ENCODE assay signal across 8 cellular contexts in genomic region chr19:40690699-40691420, GRCh38. TPM values are rescaled to one million over a fixed set of nuclear protein-coding genes. Genes with fewer than 3 reads are reported as not detected.
A peak's percentile ranks its signal among the peaks of the same experiment; 100 is the strongest.
DNase-seq lines count a peak whose midpoint lies in the region; ATAC-seq, FAIRE-seq and TF ChIP-seq lines count a peak whose summit lies in the region.

No MANE protein-coding gene starts in this region.

- TF ChIP-seq CTCF in liver (IDR thresholded peaks at IDR 0.05; ENCODE audit: low read depth, low read length, missing input control) (no peak), HepG2 (CRISPR knock-in tag; IDR thresholded peaks at IDR 0.05) (no peak)

- peak overlapping the region; percentile 91 for H3K4me3 Mint-ChIP-seq in activated CD4-positive, alpha-beta T cell treated with anti-CD3 and anti-CD28 coated beads, Interleukin-2, amount 10 ng/mL, durations not matched to agents 24 days and 14 days

- ATAC-seq in HepG2 (no peak), HG03432 (IDR thresholded peaks at IDR 0.05; ENCODE audit: unreplicated experiment) (peak; percentile 64), left colon (peak; percentile 94)

- POLR2A ChIA-PET in HepG2 (lab: Yijun Ruan, JAX): no interaction called here

- no peak overlapping the region for H3K4me2 ChIP-seq in HepG2 (ENCODE audit: low read depth, low read length)

- H3K27ac Mint-ChIP-seq in activated CD4-positive, alpha-beta T cell treated with anti-CD3 and anti-CD28 coated beads, Interleukin-2, amount 10 ng/mL, durations not matched to agents 24 days and 14 days: peak overlapping the region; percentile 94

- H3K36me3 Mint-ChIP-seq in activated CD4-positive, alpha-beta T cell treated with anti-CD3 and anti-CD28 coated beads, Interleukin-2, amount 10 ng/mL, durations not matched to agents 24 days and 14 days (ENCODE audit: low read depth): peaks cover 11% of the 10 kb centered on the region

- peak overlapping the region in 1 of 2 donors; percentile 67 for H3K27ac ChIP-seq in liver (ENCODE audit: low read depth in 1 of 2, low read length in 2 of 2)
- H3K27ac ChIP-seq in HepG2 (ENCODE audit: extremely low read length, insufficient read depth, low read length): no peak overlapping the region
- H3K27ac ChIP-seq in cingulate gyrus (ENCODE audit: low read depth, low read length): peak overlapping the region; percentile 91

- H3K9me3 ChIP-seq in liver (ENCODE audit: control insufficient read depth in 4 of 4, low read length in 3 of 4) (no peaks in the 10 kb centered on the region), HepG2 (ENCODE audit: low read length) (no peaks in the 10 kb centered on the region)

- H3K27me3 Mint-ChIP-seq in activated CD4-positive, alpha-beta T cell treated with anti-CD3 and anti-CD28 coated beads, Interleukin-2, amount 10 ng/mL, durations not matched to agents 24 days and 14 days: no peaks in the 10 kb centered on the region

- peaks cover 0 to 11% (median 5%) of the 10 kb centered on the region in 4 donors for H3K4me1 ChIP-seq in liver (ENCODE audit: control insufficient read depth in 4 of 4, insufficient read depth in 4 of 4, low read length in 3 of 4)
- no peaks in the 10 kb centered on the region for H3K4me1 ChIP-seq in HepG2 (ENCODE audit: insufficient read depth, low read length)

- no peak overlapping the region for H3K9ac ChIP-seq in liver (ENCODE audit: low read depth in 1 of 2, low read length in 2 of 2)
- no peak overlapping the region for H3K9ac ChIP-seq in HepG2 (ENCODE audit: insufficient read depth, low read depth, low read length)

- no TSS peak for BruUV-seq in HepG2 (replicated peaks; lab: Mats Ljungman, UMichigan)

- DNase-seq in HepG2 (ENCODE audit: low spot score) (no peak), NCI-H524 treated with DMSO at 0.1 percent for 48 hours (lab: John Stamatoyannopoulos, UW) (peak; percentile 71), left colon (peak; percentile 93 to 98)
- peak; percentile 95 for DNase-seq in activated CD4-positive, alpha-beta T cell treated with anti-CD3 and anti-CD28 coated beads, Interleukin-2, amount 10 ng/mL, durations not matched to agents 24 days and 14 days
- peak; percentile 82 to 91 for DNase-seq in stimulated activated CD4-positive, alpha-beta T cell treated with anti-CD3 and anti-CD28 coated beads, Interleukin-1b, Interleukin-23, amount 100 ng/mL, for 4 hours (ENCODE audit: low read depth in 2 of 2)

- no peak for TF ChIP-seq POLR2A in HepG2 (IDR thresholded peaks at IDR 0.05; ENCODE audit: insufficient read depth in 1 of 2, low read depth in 2 of 2, low read length in 2 of 2)

- in situ Hi-C loops in HepG2 (cut with HindIII; ENCODE audit: extremely low pct_ligation_motif_present, low pct_unique_long_range_greater_than_20kb): no loop called here

- TF ChIP-seq EP300 in HepG2 (IDR thresholded peaks at IDR 0.05; ENCODE audit: low read depth in 2 of 2, low read length in 2 of 2): no peak
- no peak for TF ChIP-seq EP300 in HepG2 (CRISPR knock-in tag; IDR thresholded peaks at IDR 0.05; ENCODE audit: borderline replicate concordance)

- no peaks in the 10 kb centered on the region for H3K79me2 ChIP-seq in HepG2 (ENCODE audit: insufficient read depth, low read length)

- CTCF ChIA-PET in HepG2 (lab: Yijun Ruan, JAX; ENCODE audit: low intra/inter-chr PET ratio, low total read pairs): no interaction called here

- peaks cover 4% of the 10 kb centered on the region for H3K4me1 Mint-ChIP-seq in activated CD4-positive, alpha-beta T cell treated with anti-CD3 and anti-CD28 coated beads, Interleukin-2, amount 10 ng/mL, durations not matched to agents 24 days and 14 days

- no peaks in the 10 kb centered on the region for H3K27me3 ChIP-seq in liver (ENCODE audit: control insufficient read depth in 4 of 4, insufficient read depth in 4 of 4, low read length in 3 of 4)
- H3K27me3 ChIP-seq in HepG2 (ENCODE audit: control insufficient read depth in 1 of 2, insufficient read depth in 2 of 2, low read length in 2 of 2): no peaks in the 10 kb centered on the region; a peak in 1 of 5 replicates

- peak overlapping the region; percentile 43 to 63 (median 50) for H3K4me3 ChIP-seq in liver (ENCODE audit: low read depth in 1 of 3, low read length in 3 of 3)
- no peak overlapping the region for H3K4me3 ChIP-seq in HepG2 (replicated peaks in 1 of 3; ENCODE audit: insufficient read depth in 1 of 3, low read depth in 2 of 3, low read length in 3 of 3)

- FAIRE-seq in HepG2 (lab: Jason Lieb, UNC): no peak

- TF ChIP-seq RAD21 in liver (IDR thresholded peaks at IDR 0.05) (no peak), HepG2 (CRISPR knock-in tag; IDR thresholded peaks at IDR 0.05) (no peak)

- no peak overlapping the region for H2AFZ ChIP-seq in HepG2 (ENCODE audit: low read length)

- 15% methylated on average over 54 of the region's 54 CpGs for WGBS in liver
- WGBS in HepG2 (ENCODE audit: low lambda C conversion rate): 95% methylated on average over 54 of the region's 54 CpGs

- no peaks in the 10 kb centered on the region for H3K9me3 Mint-ChIP-seq in activated CD4-positive, alpha-beta T cell treated with anti-CD3 and anti-CD28 coated beads, Interleukin-2, amount 10 ng/mL, durations not matched to agents 24 days and 14 days

- H4K20me1 ChIP-seq in HepG2 (ENCODE audit: insufficient read depth, low read length): no peaks in the 10 kb centered on the region

- intact Hi-C loops in HepG2 (cut with micrococcal nuclease; ENCODE audit: unreplicated experiment): no loop called here
- intact Hi-C loops in activated CD4-positive, alpha-beta T cell treated with anti-CD3 and anti-CD28 coated beads, Interleukin-2, amount 10 ng/mL, durations not matched to agents 24 days and 14 days (cut with micrococcal nuclease): loop anchor here (1.0 kb wide), 3 partner anchors 24 to 60 kb away; partner anchors contain the start of gene SNRPA
- intact Hi-C loops in left colon (cut with DNase I, micrococcal nuclease): no loop called here

- H3K36me3 ChIP-seq in liver (ENCODE audit: control insufficient read depth in 4 of 4, insufficient read depth in 3 of 4, low read depth in 1 of 4, low read length in 3 of 4) (peaks cover 2 to 19% (median 4%) of the 10 kb centered on the region in 4 donors), HepG2 (replicated peaks in 1 of 2; ENCODE audit: control insufficient read depth in 1 of 2, insufficient read depth in 2 of 2, low read length in 2 of 2) (peaks cover 3 to 5% of the 10 kb centered on the region in 2 experiments; a peak in 3 of 5 replicates)

RNA-seq across cellular contexts. Expression of gene NUMBL, which starts 0.4 kb away (rescaled TPM):
- total RNA-seq in liver: 1 to 10 TPM; 1.4 to 3.9 TPM
- polyA plus RNA-seq in liver: 1 to 10 TPM; 1.1 to 4.6 TPM
- 0.20 and 0.49 TPM in 2 replicates for total RNA-seq in HepG2 (2016; rRNA removed; fragmentation: Illumina TruSeq; extraction: Trizol)
- 0.09 and 0.10 TPM in 2 replicates for total RNA-seq in HepG2 (2016; cell fraction: cytosol; rRNA removed; fragmentation: Illumina TruSeq; extraction: Trizol; ENCODE audit: low read depth)
- total RNA-seq in HepG2 (2016; cell fraction: insoluble cytoplasmic fraction; rRNA removed; fragmentation: Illumina TruSeq; extraction: Trizol): 0.04 and 0.58 TPM in 2 replicates
- total RNA-seq in HepG2 (2016; cell fraction: membrane; rRNA removed; fragmentation: Illumina TruSeq; extraction: Trizol): 0.25 and 0.52 TPM in 2 replicates
- total RNA-seq in HepG2 (2016; cell fraction: nucleus; rRNA removed; fragmentation: Illumina TruSeq; extraction: Trizol): 0.69 and 2.1 TPM in 2 replicates
- 2.2 and 2.3 TPM in 2 replicates for polyA plus RNA-seq in HepG2 (2011; rRNA removed)
- polyA plus RNA-seq in HepG2 (2011; cell fraction: cytosol; rRNA removed): 0.67 and 0.90 TPM in 2 replicates
- polyA plus RNA-seq in HepG2 (2011; cell fraction: nucleus; rRNA removed): 21.6 and 25.2 TPM in 2 replicates
- 0.78 and 2.1 TPM in 2 replicates for polyA plus RNA-seq in HepG2 (2012)
- 0.10 and 0.11 TPM in 2 replicates for polyA plus RNA-seq in HepG2 (2016; cell fraction: cytosol; fragmentation: Illumina TruSeq; extraction: Trizol; ENCODE audit: low read depth)
- polyA plus RNA-seq in HepG2 (2016; cell fraction: insoluble cytoplasmic fraction; fragmentation: Illumina TruSeq; extraction: Trizol; ENCODE audit: low read depth): 0.27 and 0.56 TPM in 2 replicates
- 0.07 and 0.19 TPM in 2 replicates for polyA plus RNA-seq in HepG2 (2016; cell fraction: membrane; fragmentation: Illumina TruSeq; extraction: Trizol; ENCODE audit: low read depth)
- 4.8 and 6.7 TPM in 2 replicates for polyA plus RNA-seq in HepG2 (2016; cell fraction: nucleus; fragmentation: Illumina TruSeq; extraction: Trizol; ENCODE audit: insufficient read depth, low read depth)
- 1.2 and 14.1 TPM in 2 replicates for polyA minus RNA-seq in HepG2 (2011; rRNA and poly(A)+ RNA removed; ENCODE audit: low replicate concordance)
- polyA minus RNA-seq in HepG2 (2011; cell fraction: cytosol; rRNA and poly(A)+ RNA removed): 0.35 and 0.99 TPM in 2 replicates
- 2.8 and 2.9 TPM in 2 replicates for polyA minus RNA-seq in HepG2 (2011; cell fraction: nucleus; rRNA and poly(A)+ RNA removed)
- 18.9 and 24.2 TPM in 2 replicates for total RNA-seq in activated CD4-positive, alpha-beta T cell treated with anti-CD3 and anti-CD28 coated beads, Interleukin-2, amount 10 ng/mL, durations not matched to agents 24 days and 14 days
- 10 to 100 TPM in 1 of 2 donors, 1 to 10 TPM in 1; 9.6 to 14.5 TPM for total RNA-seq in left colon

RNA-seq across cellular contexts. Expression of gene COQ8B, which starts 25.8 kb away (rescaled TPM):
- total RNA-seq in liver (10 to 100 TPM; 15.2 to 24.7 TPM), HepG2 (2016; rRNA removed; fragmentation: Illumina TruSeq; extraction: Trizol) (10.3 and 17.2 TPM in 2 replicates), left colon (10 to 100 TPM; 28.5 to 41.5 TPM)
- polyA plus RNA-seq in liver (10 to 100 TPM in 1 of 2 donors, 1 to 10 TPM in 1; 6.4 to 30.6 TPM), HepG2 (2011; rRNA removed) (12.3 and 14.7 TPM in 2 replicates)
- 11.6 and 12.3 TPM in 2 replicates for total RNA-seq in HepG2 (2016; cell fraction: cytosol; rRNA removed; fragmentation: Illumina TruSeq; extraction: Trizol; ENCODE audit: low read depth)
- 8.6 and 17.5 TPM in 2 replicates for total RNA-seq in HepG2 (2016; cell fraction: insoluble cytoplasmic fraction; rRNA removed; fragmentation: Illumina TruSeq; extraction: Trizol)
- 16.6 and 19.5 TPM in 2 replicates for total RNA-seq in HepG2 (2016; cell fraction: membrane; rRNA removed; fragmentation: Illumina TruSeq; extraction: Trizol)
- 13.3 and 18.3 TPM in 2 replicates for total RNA-seq in HepG2 (2016; cell fraction: nucleus; rRNA removed; fragmentation: Illumina TruSeq; extraction: Trizol)
- polyA plus RNA-seq in HepG2 (2011; cell fraction: cytosol; rRNA removed): 9.9 and 15.6 TPM in 2 replicates
- 54.2 and 65.2 TPM in 2 replicates for polyA plus RNA-seq in HepG2 (2011; cell fraction: nucleus; rRNA removed)
- polyA plus RNA-seq in HepG2 (2012): 8.7 and 13.0 TPM in 2 replicates
- polyA plus RNA-seq in HepG2 (2016; cell fraction: cytosol; fragmentation: Illumina TruSeq; extraction: Trizol; ENCODE audit: low read depth): 5.6 and 6.3 TPM in 2 replicates
- polyA plus RNA-seq in HepG2 (2016; cell fraction: insoluble cytoplasmic fraction; fragmentation: Illumina TruSeq; extraction: Trizol; ENCODE audit: low read depth): 7.8 and 9.6 TPM in 2 replicates
- polyA plus RNA-seq in HepG2 (2016; cell fraction: membrane; fragmentation: Illumina TruSeq; extraction: Trizol; ENCODE audit: low read depth): 8.1 and 8.4 TPM in 2 replicates
- polyA plus RNA-seq in HepG2 (2016; cell fraction: nucleus; fragmentation: Illumina TruSeq; extraction: Trizol; ENCODE audit: insufficient read depth, low read depth): 21.5 and 25.0 TPM in 2 replicates
- 22.0 and 30.0 TPM in 2 replicates for polyA minus RNA-seq in HepG2 (2011; rRNA and poly(A)+ RNA removed; ENCODE audit: low replicate concordance)
- polyA minus RNA-seq in HepG2 (2011; cell fraction: cytosol; rRNA and poly(A)+ RNA removed): 7.7 and 9.0 TPM in 2 replicates
- 19.1 and 21.8 TPM in 2 replicates for polyA minus RNA-seq in HepG2 (2011; cell fraction: nucleus; rRNA and poly(A)+ RNA removed)
- total RNA-seq in activated CD4-positive, alpha-beta T cell treated with anti-CD3 and anti-CD28 coated beads, Interleukin-2, amount 10 ng/mL, durations not matched to agents 24 days and 14 days: 32.5 and 33.4 TPM in 2 replicates

RNA-seq across cellular contexts. Expression of gene ITPKC, which starts 26.1 kb away (rescaled TPM):
- 10 to 100 TPM in 1 of 2 donors, 1 to 10 TPM in 1; 5.1 to 12.5 TPM for total RNA-seq in liver
- polyA plus RNA-seq in liver: 10 to 100 TPM in 1 of 2 donors, 1 to 10 TPM in 1; 4.2 to 10.2 TPM
- 11.2 and 11.3 TPM in 2 replicates for total RNA-seq in HepG2 (2016; rRNA removed; fragmentation: Illumina TruSeq; extraction: Trizol)
- total RNA-seq in HepG2 (2016; cell fraction: cytosol; rRNA removed; fragmentation: Illumina TruSeq; extraction: Trizol; ENCODE audit: low read depth): 2.2 and 2.9 TPM in 2 replicates
- 11.1 and 11.2 TPM in 2 replicates for total RNA-seq in HepG2 (2016; cell fraction: insoluble cytoplasmic fraction; rRNA removed; fragmentation: Illumina TruSeq; extraction: Trizol)
- 6.2 and 7.0 TPM in 2 replicates for total RNA-seq in HepG2 (2016; cell fraction: membrane; rRNA removed; fragmentation: Illumina TruSeq; extraction: Trizol)
- 9.4 and 10.1 TPM in 2 replicates for total RNA-seq in HepG2 (2016; cell fraction: nucleus; rRNA removed; fragmentation: Illumina TruSeq; extraction: Trizol)
- 6.9 and 12.4 TPM in 2 replicates for polyA plus RNA-seq in HepG2 (2011; rRNA removed)
- polyA plus RNA-seq in HepG2 (2011; cell fraction: cytosol; rRNA removed): 7.5 and 8.3 TPM in 2 replicates
- polyA plus RNA-seq in HepG2 (2011; cell fraction: nucleus; rRNA removed): 10.9 and 11.5 TPM in 2 replicates
- polyA plus RNA-seq in HepG2 (2012): 5.5 and 8.9 TPM in 2 replicates
- polyA plus RNA-seq in HepG2 (2016; cell fraction: cytosol; fragmentation: Illumina TruSeq; extraction: Trizol; ENCODE audit: low read depth): 1.6 and 1.9 TPM in 2 replicates
- 9.6 and 11.1 TPM in 2 replicates for polyA plus RNA-seq in HepG2 (2016; cell fraction: insoluble cytoplasmic fraction; fragmentation: Illumina TruSeq; extraction: Trizol; ENCODE audit: low read depth)
- 4.0 and 4.4 TPM in 2 replicates for polyA plus RNA-seq in HepG2 (2016; cell fraction: membrane; fragmentation: Illumina TruSeq; extraction: Trizol; ENCODE audit: low read depth)
- 16.8 and 17.2 TPM in 2 replicates for polyA plus RNA-seq in HepG2 (2016; cell fraction: nucleus; fragmentation: Illumina TruSeq; extraction: Trizol; ENCODE audit: insufficient read depth, low read depth)
- polyA minus RNA-seq in HepG2 (2011; rRNA and poly(A)+ RNA removed; ENCODE audit: low replicate concordance): 7.6 and 22.0 TPM in 2 replicates
- 4.2 and 6.6 TPM in 2 replicates for polyA minus RNA-seq in HepG2 (2011; cell fraction: cytosol; rRNA and poly(A)+ RNA removed)
- 5.5 and 7.5 TPM in 2 replicates for polyA minus RNA-seq in HepG2 (2011; cell fraction: nucleus; rRNA and poly(A)+ RNA removed)
- 7.7 and 8.6 TPM in 2 replicates for total RNA-seq in activated CD4-positive, alpha-beta T cell treated with anti-CD3 and anti-CD28 coated beads, Interleukin-2, amount 10 ng/mL, durations not matched to agents 24 days and 14 days
- total RNA-seq in left colon: 10 to 100 TPM; 24.3 to 24.5 TPM

RNA-seq across cellular contexts. Expression of gene ACTMAP, which starts 59.4 kb away (rescaled TPM):
- total RNA-seq in liver (1 to 10 TPM in 1 of 2 donors, under 1 TPM in 1; 0.93 to 1.8 TPM), HepG2 (2016; rRNA removed; fragmentation: Illumina TruSeq; extraction: Trizol) (2.2 and 3.9 TPM in 2 replicates), left colon (10 to 100 TPM; 12.1 to 12.4 TPM)
- polyA plus RNA-seq in liver (1 to 10 TPM; 4.2 to 7.7 TPM), HepG2 (2011; rRNA removed) (7.9 and 11.3 TPM in 2 replicates)
- 2.1 and 5.1 TPM in 2 replicates for total RNA-seq in HepG2 (2016; cell fraction: cytosol; rRNA removed; fragmentation: Illumina TruSeq; extraction: Trizol; ENCODE audit: low read depth)
- 2.2 and 3.3 TPM in 2 replicates for total RNA-seq in HepG2 (2016; cell fraction: insoluble cytoplasmic fraction; rRNA removed; fragmentation: Illumina TruSeq; extraction: Trizol)
- 4.4 and 4.8 TPM in 2 replicates for total RNA-seq in HepG2 (2016; cell fraction: membrane; rRNA removed; fragmentation: Illumina TruSeq; extraction: Trizol)
- total RNA-seq in HepG2 (2016; cell fraction: nucleus; rRNA removed; fragmentation: Illumina TruSeq; extraction: Trizol): 3.9 and 4.4 TPM in 2 replicates
- polyA plus RNA-seq in HepG2 (2011; cell fraction: cytosol; rRNA removed): 4.7 and 5.7 TPM in 2 replicates
- polyA plus RNA-seq in HepG2 (2011; cell fraction: nucleus; rRNA removed): 30.8 and 31.7 TPM in 2 replicates
- polyA plus RNA-seq in HepG2 (2012): 13.1 and 16.5 TPM in 2 replicates
- 4.5 and 4.7 TPM in 2 replicates for polyA plus RNA-seq in HepG2 (2016; cell fraction: cytosol; fragmentation: Illumina TruSeq; extraction: Trizol; ENCODE audit: low read depth)
- polyA plus RNA-seq in HepG2 (2016; cell fraction: insoluble cytoplasmic fraction; fragmentation: Illumina TruSeq; extraction: Trizol; ENCODE audit: low read depth): 10.5 and 13.7 TPM in 2 replicates
- 12.4 and 14.6 TPM in 2 replicates for polyA plus RNA-seq in HepG2 (2016; cell fraction: membrane; fragmentation: Illumina TruSeq; extraction: Trizol; ENCODE audit: low read depth)
- polyA plus RNA-seq in HepG2 (2016; cell fraction: nucleus; fragmentation: Illumina TruSeq; extraction: Trizol; ENCODE audit: insufficient read depth, low read depth): 46.1 and 49.5 TPM in 2 replicates
- polyA minus RNA-seq in HepG2 (2011; rRNA and poly(A)+ RNA removed; ENCODE audit: low replicate concordance): 11.2 and 11.8 TPM in 2 replicates
- polyA minus RNA-seq in HepG2 (2011; cell fraction: cytosol; rRNA and poly(A)+ RNA removed): 8.1 and 9.0 TPM in 2 replicates
- 5.2 and 5.3 TPM in 2 replicates for polyA minus RNA-seq in HepG2 (2011; cell fraction: nucleus; rRNA and poly(A)+ RNA removed)
- total RNA-seq in activated CD4-positive, alpha-beta T cell treated with anti-CD3 and anti-CD28 coated beads, Interleukin-2, amount 10 ng/mL, durations not matched to agents 24 days and 14 days: 8.6 and 9.4 TPM in 2 replicates

Comparison
In these comparisons a context has a peak if more than half of its experiments do, and no peak if none do; other contexts are left out.
1. H3K4me3 ChIP-seq: peak in liver (3 of 3); none in HepG2 (0 of 3).